Comparison of ENCODE assay signal across 9 cellular contexts in genomic region chr1:42680921-42681683, GRCh38. TPM values are rescaled to one million over a fixed set of nuclear protein-coding genes. Genes with fewer than 3 reads are reported as not detected.
A peak's percentile ranks its signal among the peaks of the same experiment; 100 is the strongest.
DNase-seq lines count a peak whose midpoint lies in the region; ATAC-seq, FAIRE-seq and TF ChIP-seq lines count a peak whose summit lies in the region.
"Had no signal": no experiment of that assay in that cellular context is flagged by ENCODE, and none has a peak within 500 bp of the region (broad histone marks: within the 10 kb centered on the region; RNA-seq: fewer than 3 reads in every experiment).

No MANE protein-coding gene starts in this region.

- peak overlapping the region; percentile 77 for H2AFZ ChIP-seq in K562 (ENCODE audit: low read depth, low read length)

- no peaks in the 10 kb centered on the region for H3K9me1 ChIP-seq in K562 (ENCODE audit: control insufficient read depth, insufficient read depth, low read length)

- H3K27me3 ChIP-seq in NT2/D1 (ENCODE audit: insufficient read depth, insufficient read length) (no peaks in the 10 kb centered on the region), K562 (ENCODE audit: control insufficient read depth in 2 of 2, insufficient read depth in 2 of 2, low read length in 2 of 2) (no peaks in the 10 kb centered on the region), kidney epithelial cell (ENCODE audit: control insufficient read depth, insufficient read depth, low read length) (no peaks in the 10 kb centered on the region)

- no peaks in the 10 kb centered on the region for H3K9me3 ChIP-seq in NT2/D1 (ENCODE audit: insufficient read depth, low read length)
- no peaks in the 10 kb centered on the region for H3K9me3 ChIP-seq in K562 (replicated peaks; ENCODE audit: control insufficient read depth, insufficient read depth, low read depth, low read length)

- TF ChIP-seq CTCF in K562 (IDR thresholded peaks at IDR 0.05 in 2 of 3, conservative IDR thresholded peaks at IDR 0.05 in 1 of 3; ENCODE audit: insufficient read depth in 2 of 3, low read depth in 1 of 3, low read length in 3 of 3): no peak
- no peak for TF ChIP-seq CTCF in kidney epithelial cell (IDR thresholded peaks at IDR 0.05; ENCODE audit: insufficient read depth, low read length, poor library complexity, severe bottlenecking)

- H3K4me1 ChIP-seq in NT2/D1 (ENCODE audit: insufficient read depth, insufficient read length) (no peaks in the 10 kb centered on the region), K562 (replicated peaks in 1 of 2; ENCODE audit: control insufficient read depth in 2 of 2, insufficient read depth in 2 of 2, low read length in 2 of 2) (peaks cover 3 to 20% of the 10 kb centered on the region in 2 experiments; a peak in 3 of 5 replicates)

- H3K79me2 ChIP-seq in K562 (ENCODE audit: control insufficient read depth, insufficient read depth, low read length): peaks cover 62% of the 10 kb centered on the region

- in situ Hi-C loops in K562 (cut with MboI): no loop called here

- H3K9me3 Mint-ChIP-seq in stimulated activated naive CD8-positive, alpha-beta T cell treated with anti-CD3 and anti-CD28 coated beads, Interleukin-15, Interleukin-2, amounts not matched to agents 100 ng/mL and 50 ng/mL, for 24 hours: no peaks in the 10 kb centered on the region

- intact Hi-C loops in K562 (cut with micrococcal nuclease): loop anchor here (5.0 to 10.0 kb wide), 2 partner anchors 86 to 254 kb away; partner anchors contain the start of genes C1orf50 and P3H1

- no peak; the same call in 1 of the 2 replicates for TF ChIP-seq POLR2A in K562 (conservative IDR thresholded peaks at IDR 0.05)

- peak overlapping the region; percentile 95 for H3K27ac ChIP-seq in K562 (ENCODE audit: extremely low read depth, low read depth, low read length)

- peak; percentile 26 for FAIRE-seq in K562 (lab: Jason Lieb, UNC)

- H3K9ac ChIP-seq in NT2/D1 (ENCODE audit: insufficient read length, low read depth) (peak overlapping the region; percentile 96), K562 (ENCODE audit: insufficient read depth in 1 of 2, low read depth in 2 of 2, low read length in 2 of 2) (peak overlapping the region; percentile 97 to 99)

- WGBS in K562 (ENCODE audit: insufficient coverage, low coverage, missing lambda C conversion rate): 1% methylated on average over 18 of the region's 18 CpGs

- H3K27me3 Mint-ChIP-seq in stimulated activated naive CD8-positive, alpha-beta T cell treated with anti-CD3 and anti-CD28 coated beads, Interleukin-15, Interleukin-2, amounts not matched to agents 100 ng/mL and 50 ng/mL, for 24 hours: no peaks in the 10 kb centered on the region

- peak; percentile 2; the same call in 2 of the 3 replicates for ATAC-seq in K562

- peaks cover 29% of the 10 kb centered on the region for H4K20me1 ChIP-seq in K562 (replicated peaks; ENCODE audit: control insufficient read depth, insufficient read depth, low read length)

- TF ChIP-seq EP300 in K562 (IDR thresholded peaks at IDR 0.05; ENCODE audit: low read length): no peak

- H3K36me3 ChIP-seq in NT2/D1 (ENCODE audit: insufficient read depth, insufficient read length, low read length) (peaks cover 45% of the 10 kb centered on the region), K562 (ENCODE audit: control insufficient read depth, insufficient read depth, low read length) (peaks cover 46% of the 10 kb centered on the region), kidney epithelial cell (ENCODE audit: control insufficient read depth, insufficient read depth, low read length) (no peaks in the 10 kb centered on the region)

- H3K27ac Mint-ChIP-seq in stimulated activated naive CD8-positive, alpha-beta T cell treated with anti-CD3 and anti-CD28 coated beads, Interleukin-15, Interleukin-2, amounts not matched to agents 100 ng/mL and 50 ng/mL, for 24 hours: peak overlapping the region; percentile 98

- peak overlapping the region; percentile 98 for H3K4me3 Mint-ChIP-seq in stimulated activated naive CD8-positive, alpha-beta T cell treated with anti-CD3 and anti-CD28 coated beads, Interleukin-15, Interleukin-2, amounts not matched to agents 100 ng/mL and 50 ng/mL, for 24 hours

- no peak for TF ChIP-seq RAD21 in K562 (CRISPR knock-in tag; conservative IDR thresholded peaks at IDR 0.05 in 1 of 2, IDR thresholded peaks at IDR 0.05 in 1 of 2)

- peaks cover 36% of the 10 kb centered on the region for H3K36me3 Mint-ChIP-seq in stimulated activated naive CD8-positive, alpha-beta T cell treated with anti-CD3 and anti-CD28 coated beads, Interleukin-15, Interleukin-2, amounts not matched to agents 100 ng/mL and 50 ng/mL, for 24 hours (ENCODE audit: low read depth)

- TSS peak; percentile 94 for BruUV-seq in K562 (replicated peaks; lab: Mats Ljungman, UMichigan)

- H3K4me2 ChIP-seq in K562 (ENCODE audit: insufficient read depth, low read length): peak overlapping the region; percentile 96

- POLR2A ChIA-PET in K562 (lab: Yijun Ruan, JAX): interaction anchor here (0.6 to 8.0 kb wide), 7 partner anchors 9 to 1124 kb away, joined by 3 to 72 read pairs (median 4); no protein-coding TSS in a partner anchor

- peak overlapping the region; percentile 91 for H3K4me3 ChIP-seq in NT2/D1 (ENCODE audit: insufficient read length, low read depth)
- peak overlapping the region; percentile 77 for H3K4me3 ChIP-seq in K562
- peak overlapping the region; percentile 85 for H3K4me3 ChIP-seq in kidney epithelial cell (ENCODE audit: low read depth, low read length)

- CTCF ChIA-PET in K562 (lab: Yijun Ruan, JAX; ENCODE audit: low intra/inter-chr PET ratio): no interaction called here

- peaks cover 50% of the 10 kb centered on the region for H3K4me1 Mint-ChIP-seq in stimulated activated naive CD8-positive, alpha-beta T cell treated with anti-CD3 and anti-CD28 coated beads, Interleukin-15, Interleukin-2, amounts not matched to agents 100 ng/mL and 50 ng/mL, for 24 hours (ENCODE audit: low read depth)

- peak; percentile 25 for DNase-seq in activated naive CD4-positive, alpha-beta T cell treated with Interleukin-2 at 50 U/mL for 16 hours
- DNase-seq in activated naive CD4-positive, alpha-beta T cell (lab: John Stamatoyannopoulos, UW): no peak
- DNase-seq in NT2/D1 (ENCODE audit: low read depth, low spot score): no peak
- DNase-seq in K562 (ENCODE audit: extremely low read depth in 1 of 4, low spot score in 3 of 4): peak in 2 of 4 experiments; percentile 32 to 48
- DNase-seq in kidney epithelial cell (ENCODE audit: low read depth): no peak
- no peak for DNase-seq in KG1 (lab: John Stamatoyannopoulos, UW)
- no peak for DNase-seq in germinal center (ENCODE audit: low spot score)

RNA-seq across cellular contexts. Expression of gene YBX1, which starts 1.1 kb away (rescaled TPM):
- 47.4 and 83.8 TPM in 2 replicates for total RNA-seq in K562 (2011; cell fraction: chromatin; rRNA removed; ENCODE audit: low replicate concordance)
- 59.5 and 62.8 TPM in 2 replicates for total RNA-seq in K562 (2011; cell fraction: nucleolus; rRNA removed)
- 90.9 and 179 TPM in 2 replicates for total RNA-seq in K562 (2011; cell fraction: nucleoplasm; rRNA removed)
- total RNA-seq in K562 (2014; rRNA removed) (1,738 and 1,868 TPM in 2 replicates), K562 (2014; rRNA removed; fragmentation: Illumina TruSeq; extraction: Trizol) (1,262 and 1,370 TPM in 2 replicates), K562 (2015; rRNA removed; fragmentation: Illumina TruSeq; extraction: Trizol) (1,548 and 1,573 TPM in 2 replicates), K562 (2021) (1,160 and 1,216 TPM in 2 replicates), kidney epithelial cell (894 and 938 TPM in 2 replicates)
- polyA plus RNA-seq in K562 (2011; rRNA removed) (411 and 825 TPM in 2 replicates), K562 (2014; fragmentation: Illumina TruSeq; extraction: Trizol) (1,646 and 1,955 TPM in 2 replicates), K562 (2014; fragmentation: Nextera tagmentation; extraction: Ambion mirVana) (100 to 1,000 TPM; 363 to 380 TPM), K562 (2014; rRNA removed) (1,176 and 1,182 TPM in 2 replicates)
- 506 and 740 TPM in 2 replicates for polyA plus RNA-seq in K562 (2011; cell fraction: cytosol; rRNA removed)
- polyA plus RNA-seq in K562 (2011; cell fraction: nucleus; rRNA removed): 320 and 421 TPM in 2 replicates
- polyA plus RNA-seq in K562 (2012): 794 and 1,429 TPM in 2 replicates
- 483 and 659 TPM in 2 replicates for polyA minus RNA-seq in K562 (2011; rRNA and poly(A)+ RNA removed)
- 380 and 478 TPM in 2 replicates for polyA minus RNA-seq in K562 (2011; cell fraction: cytosol; rRNA and poly(A)+ RNA removed)
- polyA minus RNA-seq in K562 (2011; cell fraction: nucleus; rRNA and poly(A)+ RNA removed): 66.0 and 120 TPM in 2 replicates

RNA-seq across cellular contexts. Expression of gene PPIH, which starts 22.9 kb away (rescaled TPM):
- total RNA-seq in K562 (2011; cell fraction: chromatin; rRNA removed; ENCODE audit: low replicate concordance): 75.0 and 80.3 TPM in 2 replicates
- 68.6 and 71.4 TPM in 2 replicates for total RNA-seq in K562 (2011; cell fraction: nucleolus; rRNA removed)
- total RNA-seq in K562 (2011; cell fraction: nucleoplasm; rRNA removed): 71.1 and 74.3 TPM in 2 replicates
- total RNA-seq in K562 (2014; rRNA removed) (193 and 231 TPM in 2 replicates), K562 (2014; rRNA removed; fragmentation: Illumina TruSeq; extraction: Trizol) (277 and 303 TPM in 2 replicates), K562 (2015; rRNA removed; fragmentation: Illumina TruSeq; extraction: Trizol) (287 and 304 TPM in 2 replicates), K562 (2021) (197 and 199 TPM in 2 replicates), kidney epithelial cell (33.1 and 43.7 TPM in 2 replicates)
- polyA plus RNA-seq in K562 (2011; rRNA removed) (269 and 324 TPM in 2 replicates), K562 (2014; fragmentation: Illumina TruSeq; extraction: Trizol) (417 and 450 TPM in 2 replicates), K562 (2014; fragmentation: Nextera tagmentation; extraction: Ambion mirVana) (100 to 1,000 TPM; 221 to 265 TPM), K562 (2014; rRNA removed) (434 and 470 TPM in 2 replicates)
- polyA plus RNA-seq in K562 (2011; cell fraction: cytosol; rRNA removed): 135 and 372 TPM in 2 replicates
- polyA plus RNA-seq in K562 (2011; cell fraction: nucleus; rRNA removed): 78.2 and 125 TPM in 2 replicates
- polyA plus RNA-seq in K562 (2012): 133 and 272 TPM in 2 replicates
- polyA minus RNA-seq in K562 (2011; rRNA and poly(A)+ RNA removed): 136 and 141 TPM in 2 replicates
- 47.2 and 68.5 TPM in 2 replicates for polyA minus RNA-seq in K562 (2011; cell fraction: cytosol; rRNA and poly(A)+ RNA removed)
- polyA minus RNA-seq in K562 (2011; cell fraction: nucleus; rRNA and poly(A)+ RNA removed): 51.0 and 84.4 TPM in 2 replicates

RNA-seq across cellular contexts. Expression of gene CLDN19, which starts 58.9 kb away (rescaled TPM):
- total RNA-seq in K562 (2011; cell fraction: chromatin; rRNA removed; ENCODE audit: low replicate concordance): not detected in 2 replicates
- total RNA-seq in K562 (2011; cell fraction: nucleolus; rRNA removed): not detected in 2 replicates
- total RNA-seq in K562 (2011; cell fraction: nucleoplasm; rRNA removed): not detected in 2 replicates
- not detected in 2 replicates for total RNA-seq in K562 (2014; rRNA removed)
- not detected in 2 replicates for total RNA-seq in K562 (2014; rRNA removed; fragmentation: Illumina TruSeq; extraction: Trizol)
- total RNA-seq in K562 (2015; rRNA removed; fragmentation: Illumina TruSeq; extraction: Trizol): not detected in 2 replicates
- total RNA-seq in K562 (2021): not detected in 2 replicates
- polyA plus RNA-seq in K562 (2011; rRNA removed): not detected in 2 replicates
- polyA plus RNA-seq in K562 (2011; cell fraction: cytosol; rRNA removed): 0.03 TPM in 1 of 2 replicates, not detected in the other
- polyA plus RNA-seq in K562 (2011; cell fraction: nucleus; rRNA removed): not detected in 2 replicates
- 0.03 TPM in 1 of 2 replicates, not detected in the other for polyA plus RNA-seq in K562 (2012)
- polyA plus RNA-seq in K562 (2014; fragmentation: Illumina TruSeq; extraction: Trizol): not detected in 2 replicates
- not detected for polyA plus RNA-seq in K562 (2014; fragmentation: Nextera tagmentation; extraction: Ambion mirVana)
- not detected in 2 replicates for polyA plus RNA-seq in K562 (2014; rRNA removed)
- polyA minus RNA-seq in K562 (2011; rRNA and poly(A)+ RNA removed): not detected in 2 replicates
- polyA minus RNA-seq in K562 (2011; cell fraction: cytosol; rRNA and poly(A)+ RNA removed): not detected in 2 replicates
- polyA minus RNA-seq in K562 (2011; cell fraction: nucleus; rRNA and poly(A)+ RNA removed): not detected in 2 replicates
- total RNA-seq in kidney epithelial cell: 0.08 and 2.5 TPM in 2 replicates
- total RNA-seq: left cardiac atrium had no signal
